In genomic region chr13:61960981-61961380, GRCh38 we compare ENCODE assay signal across 28 cellular contexts.
"Had no signal": no experiment of that assay in that cellular context is flagged by ENCODE, and none has a peak within 500 bp of the region (broad histone marks: within the 10 kb centered on the region; RNA-seq: fewer than 3 reads in every experiment).

No MANE protein-coding gene starts in this region.

- H3K27ac Mint-ChIP-seq: activated CD4-positive, alpha-beta memory T cell treated with anti-CD3 and anti-CD28 coated beads for 36 hours; activated CD4-positive, alpha-beta T cell treated with anti-CD3 and anti-CD28 coated beads, Interleukin-2, amount 10 ng/mL, durations not matched to agents 7 days and 5 days; activated naive CD4-positive, alpha-beta T cell treated with anti-CD3 and anti-CD28 coated beads, Interleukin-2, amount 10 ng/mL, durations not matched to agents 7 days and 5 days; activated naive CD8-positive, alpha-beta T cell treated with anti-CD3 and anti-CD28 coated beads for 36 hours; activated T-cell treated with anti-CD3 and anti-CD28 coated beads, Interleukin-2, amount 50 U/mL, for 72 hours; activated T-helper 2 cell treated with anti-CD3 and anti-CD28 coated beads, Interferon-gamma antibody, Interleukin-2, Interleukin-4, amounts not matched to agents 10 μg/mL and 5 μg/mL and 100 μg/mL, durations not matched to agents 14 hours and 24 hours and 36 hours; dendritic cell treated with granulocyte-macrophage colony-stimulating factor and Interleukin-4, amounts not matched to agents 40 ng/mL and 50 ng/mL, for 4 days; T-helper 1 cell treated with Interleukin-12 subunit alpha and Interleukin-12 subunit beta and Interleukin-4 antibody, amounts not matched to agents 30 μg/mL and 1 μg/mL, for 36 hours had no signal

- H3K9me3 ChIP-seq: Peyer's patch, SJCRH30 had no signal

- H3K4me1 Mint-ChIP-seq: activated CD4-positive, alpha-beta T cell treated with anti-CD3 and anti-CD28 coated beads, Interleukin-2, amount 10 ng/mL, durations not matched to agents 7 days and 5 days; activated naive CD4-positive, alpha-beta T cell treated with anti-CD3 and anti-CD28 coated beads, Interleukin-2, amount 10 ng/mL, durations not matched to agents 7 days and 5 days; activated naive CD8-positive, alpha-beta T cell treated with anti-CD3 and anti-CD28 coated beads for 36 hours had no signal

- DNase-seq: activated CD4-positive, alpha-beta memory T cell treated with anti-CD3 and anti-CD28 coated beads for 36 hours; activated CD4-positive, alpha-beta T cell treated with anti-CD3 and anti-CD28 coated beads, Interleukin-2, amount 10 ng/mL, durations not matched to agents 7 days and 5 days; activated CD4-positive, CD25-positive, alpha-beta regulatory T cell; activated CD8-positive, alpha-beta memory T cell treated with anti-CD3 and anti-CD28 coated beads for 24 hours; activated gamma-delta T cell treated with Interleukin-2 at 50 U/mL for 16 hours; activated naive CD4-positive, alpha-beta T cell treated with anti-CD3 and anti-CD28 coated beads, Interleukin-2, amount 10 ng/mL, durations not matched to agents 7 days and 5 days; activated naive CD8-positive, alpha-beta T cell treated with anti-CD3 and anti-CD28 coated beads for 36 hours; activated T-cell treated with anti-CD3 and anti-CD28 coated beads for 4 hours; activated T-cell treated with anti-CD3 and anti-CD28 coated beads, Interleukin-2, amount 50 U/mL, for 72 hours; anterior cingulate cortex; cerebellar nuclear complex; Kasumi-1; MV-4-11; NCI-H1092 treated with DMSO at 0.1 percent for 48 hours; NCI-H1436 treated with DMSO at 0.1 percent for 48 hours; NCI-H187; NCI-H2081 treated with DMSO at 0.1 percent for 48 hours; NCI-H2171 treated with DMSO at 0.1 percent for 48 hours; NCI-H226; NCI-H526; Peyer's patch; Right ventricle myocardium superior; SJCRH30 had no signal

- H3K36me3 Mint-ChIP-seq: activated CD4-positive, alpha-beta memory T cell treated with anti-CD3 and anti-CD28 coated beads for 36 hours; activated naive CD4-positive, alpha-beta T cell treated with anti-CD3 and anti-CD28 coated beads, Interleukin-2, amount 10 ng/mL, durations not matched to agents 7 days and 5 days; activated naive CD8-positive, alpha-beta T cell treated with anti-CD3 and anti-CD28 coated beads for 36 hours had no signal

- H3K27me3 Mint-ChIP-seq: activated CD4-positive, alpha-beta memory T cell treated with anti-CD3 and anti-CD28 coated beads for 36 hours; activated CD4-positive, alpha-beta T cell treated with anti-CD3 and anti-CD28 coated beads, Interleukin-2, amount 10 ng/mL, durations not matched to agents 7 days and 5 days; activated naive CD4-positive, alpha-beta T cell treated with anti-CD3 and anti-CD28 coated beads, Interleukin-2, amount 10 ng/mL, durations not matched to agents 7 days and 5 days; dendritic cell treated with granulocyte-macrophage colony-stimulating factor and Interleukin-4, amounts not matched to agents 40 ng/mL and 50 ng/mL, for 4 days had no signal

- H3K4me3 Mint-ChIP-seq: activated CD4-positive, alpha-beta memory T cell treated with anti-CD3 and anti-CD28 coated beads for 36 hours; activated CD4-positive, alpha-beta T cell treated with anti-CD3 and anti-CD28 coated beads, Interleukin-2, amount 10 ng/mL, durations not matched to agents 7 days and 5 days; activated naive CD4-positive, alpha-beta T cell treated with anti-CD3 and anti-CD28 coated beads, Interleukin-2, amount 10 ng/mL, durations not matched to agents 7 days and 5 days; activated naive CD8-positive, alpha-beta T cell treated with anti-CD3 and anti-CD28 coated beads for 36 hours; activated T-cell treated with anti-CD3 and anti-CD28 coated beads, Interleukin-2, amount 50 U/mL, for 72 hours; dendritic cell treated with granulocyte-macrophage colony-stimulating factor and Interleukin-4, amounts not matched to agents 40 ng/mL and 50 ng/mL, for 4 days; T-helper 1 cell treated with Interleukin-12 subunit alpha and Interleukin-12 subunit beta and Interleukin-4 antibody, amounts not matched to agents 30 μg/mL and 1 μg/mL, for 36 hours had no signal

- H3K27ac ChIP-seq: Peyer's patch, RWPE1, SJCRH30 had no signal

- H3K27me3 ChIP-seq: Peyer's patch, SJCRH30 had no signal

- ATAC-seq: activated T-cell treated with anti-CD3 and anti-CD28 coated beads, Interleukin-2, amount 50 U/mL, for 72 hours; SK-N-SH treated with all-trans-retinoic acid at 6 μM for 48 hours had no signal

- H3K36me3 ChIP-seq: Peyer's patch, SJCRH30 had no signal

- H3K9me3 Mint-ChIP-seq: activated CD4-positive, alpha-beta T cell treated with anti-CD3 and anti-CD28 coated beads, Interleukin-2, amount 10 ng/mL, durations not matched to agents 7 days and 5 days; activated naive CD4-positive, alpha-beta T cell treated with anti-CD3 and anti-CD28 coated beads, Interleukin-2, amount 10 ng/mL, durations not matched to agents 7 days and 5 days; dendritic cell treated with granulocyte-macrophage colony-stimulating factor and Interleukin-4, amounts not matched to agents 40 ng/mL and 50 ng/mL, for 4 days; T-helper 1 cell treated with Interleukin-12 subunit alpha and Interleukin-12 subunit beta and Interleukin-4 antibody, amounts not matched to agents 30 μg/mL and 1 μg/mL, for 36 hours had no signal

- H3K4me3 ChIP-seq: Peyer's patch, SJCRH30 had no signal
